Comparison of ENCODE assay signal across 27 cellular contexts in the genomic region with DNA sequence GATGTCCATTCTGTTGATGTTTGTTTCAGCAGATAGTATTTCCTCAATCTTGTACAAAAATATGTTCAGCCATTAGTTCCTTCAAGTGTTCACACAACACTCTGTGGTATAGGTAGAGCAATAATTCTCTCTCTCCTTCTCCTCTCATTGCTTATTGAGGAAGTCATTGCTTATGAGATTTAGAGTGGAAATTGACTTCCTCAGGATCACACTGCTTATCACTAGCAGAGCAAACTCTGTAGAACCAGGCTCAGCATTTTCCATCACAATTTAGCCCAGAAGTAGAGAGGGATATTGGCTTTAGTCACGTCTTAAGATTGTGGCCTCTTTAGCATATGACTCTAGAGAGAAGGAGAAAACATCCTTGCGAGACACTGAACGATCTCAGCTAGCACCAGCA.
"Had no signal": no experiment of that assay in that cellular context is flagged by ENCODE, and none has a peak within 500 bp of the region (broad histone marks: within the 10 kb centered on the region; RNA-seq: fewer than 3 reads in every experiment).

No MANE protein-coding gene starts in this region.

- H3K27me3 Mint-ChIP-seq: activated B cell treated with CpG ODN at 0.5 μM for 24 hours; activated CD4-positive, alpha-beta T cell treated with anti-CD3 and anti-CD28 coated beads for 36 hours; activated CD8-positive, alpha-beta memory T cell treated with anti-CD3 and anti-CD28 coated beads, Interleukin-2, amount 10 ng/mL, durations not matched to agents 7 days and 5 days; activated naive CD8-positive, alpha-beta T cell treated with anti-CD3 and anti-CD28 coated beads, Interleukin-2, amount 50 U/mL, for 24 hours; T-helper 17 cell had no signal

- H3K9me3 Mint-ChIP-seq: activated B cell treated with CpG ODN at 0.5 μM for 24 hours; activated naive CD8-positive, alpha-beta T cell treated with anti-CD3 and anti-CD28 coated beads, Interleukin-2, amount 50 U/mL, for 24 hours; endodermal cell; natural killer cell; neural progenitor cell had no signal

- DNase-seq: activated B cell treated with CpG ODN at 0.5 μM for 24 hours; activated CD4-positive, alpha-beta T cell treated with anti-CD3 and anti-CD28 coated beads for 36 hours; activated CD8-positive, alpha-beta memory T cell treated with anti-CD3 and anti-CD28 coated beads, Interleukin-2, amount 10 ng/mL, durations not matched to agents 7 days and 5 days; activated CD8-positive, alpha-beta T cell treated with anti-CD3 and anti-CD28 coated beads, Interleukin-2, amount 10 ng/mL, durations not matched to agents 7 days and 5 days; activated naive CD4-positive, alpha-beta T cell; activated naive CD8-positive, alpha-beta T cell treated with anti-CD3 and anti-CD28 coated beads, Interleukin-2, amount 50 U/mL, for 24 hours; activated T-cell treated with anti-CD3 and anti-CD28 coated beads, Interleukin-2, amount 50 U/mL, for 48 hours; amygdala; caudate nucleus; endodermal cell; foreskin keratinocyte; heart left ventricle; left lung; mesendoderm; natural killer cell; posterior cingulate gyrus; right cardiac atrium; stimulated activated CD4-positive, alpha-beta T cell treated with anti-CD3 and anti-CD28 coated beads, Interleukin-15, amount 100 ng/mL, for 24 hours; stimulated activated CD4-positive, alpha-beta T cell treated with anti-CD3 and anti-CD28 coated beads, Interleukin-2, amount 100 ng/mL, for 24 hours; stimulated activated naive CD4-positive, alpha-beta T cell; T-helper 17 cell; T1000; tibial artery had no signal

- H3K4me1 ChIP-seq: neural progenitor cell, tibial artery had no signal

- H3K4me3 ChIP-seq: esophagus muscularis mucosa, heart left ventricle, left lung, lung, neural progenitor cell, suprapubic skin, tibial artery had no signal

- H3K9me3 ChIP-seq: esophagus muscularis mucosa, heart left ventricle, left lung, suprapubic skin, tibial artery had no signal

- H3K4me3 Mint-ChIP-seq: activated B cell treated with CpG ODN at 0.5 μM for 24 hours; activated CD4-positive, alpha-beta T cell treated with anti-CD3 and anti-CD28 coated beads for 36 hours; activated CD8-positive, alpha-beta memory T cell treated with anti-CD3 and anti-CD28 coated beads, Interleukin-2, amount 10 ng/mL, durations not matched to agents 7 days and 5 days; activated CD8-positive, alpha-beta T cell treated with anti-CD3 and anti-CD28 coated beads, Interleukin-2, amount 10 ng/mL, durations not matched to agents 7 days and 5 days; activated naive CD8-positive, alpha-beta T cell treated with anti-CD3 and anti-CD28 coated beads, Interleukin-2, amount 50 U/mL, for 24 hours; endodermal cell; natural killer cell; neural progenitor cell; T-helper 17 cell had no signal

- H3K27me3 ChIP-seq: esophagus muscularis mucosa, foreskin keratinocyte, heart left ventricle, left lung, neural progenitor cell, suprapubic skin, tibial artery had no signal

- H3K27ac Mint-ChIP-seq: activated B cell treated with CpG ODN at 0.5 μM for 24 hours; activated CD4-positive, alpha-beta T cell treated with anti-CD3 and anti-CD28 coated beads for 36 hours; activated CD8-positive, alpha-beta memory T cell treated with anti-CD3 and anti-CD28 coated beads, Interleukin-2, amount 10 ng/mL, durations not matched to agents 7 days and 5 days; activated CD8-positive, alpha-beta T cell treated with anti-CD3 and anti-CD28 coated beads, Interleukin-2, amount 10 ng/mL, durations not matched to agents 7 days and 5 days; activated naive CD8-positive, alpha-beta T cell treated with anti-CD3 and anti-CD28 coated beads, Interleukin-2, amount 50 U/mL, for 24 hours; endodermal cell; natural killer cell; neural progenitor cell; T-helper 17 cell had no signal

- ATAC-seq: activated CD4-positive, alpha-beta T cell treated with anti-CD3 and anti-CD28 coated beads for 36 hours; activated CD8-positive, alpha-beta memory T cell treated with anti-CD3 and anti-CD28 coated beads, Interleukin-2, amount 10 ng/mL, durations not matched to agents 7 days and 5 days; activated CD8-positive, alpha-beta T cell treated with anti-CD3 and anti-CD28 coated beads, Interleukin-2, amount 10 ng/mL, durations not matched to agents 7 days and 5 days; activated naive CD8-positive, alpha-beta T cell treated with anti-CD3 and anti-CD28 coated beads, Interleukin-2, amount 50 U/mL, for 24 hours; foreskin keratinocyte; heart left ventricle; left lung; natural killer cell; right cardiac atrium; T-helper 17 cell had no signal

- H3K36me3 Mint-ChIP-seq: natural killer cell had no signal
